In the genomic region with DNA sequence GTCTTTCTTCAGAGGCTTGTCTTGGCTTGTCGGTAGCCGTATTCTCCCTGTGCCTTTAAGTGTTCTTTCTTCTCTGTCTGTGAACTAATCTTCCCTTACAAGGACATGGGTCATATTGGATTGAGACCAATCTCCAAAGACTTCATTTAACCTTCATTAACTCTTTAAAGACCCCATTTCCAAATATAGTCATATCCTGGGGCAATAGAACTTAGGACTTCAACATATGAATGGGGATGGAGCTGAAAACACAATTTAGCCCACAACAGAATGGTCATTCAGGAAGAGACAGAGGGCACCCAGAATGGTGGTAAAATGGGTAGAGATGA, we compare ENCODE assay signal across 1 cellular context.
TF ChIP-seq lines count a peak whose summit lies in the region.

No MANE protein-coding gene starts in this region.

TF ChIP-seq in GM12878, 131 proteins besides CTCF, POLR2A, EP300 and RAD21 (continued from another document):
- TF ChIP-seq KAT2A (conservative IDR thresholded peaks at IDR 0.05; ENCODE audit: control insufficient read depth, low read depth, low read length) (no peak), ZNF207 (IDR thresholded peaks at IDR 0.05; ENCODE audit: borderline replicate concordance) (no peak), MYB (IDR thresholded peaks at IDR 0.05; ENCODE audit: borderline replicate concordance, low read depth, low read length) (no peak), SRF (IDR thresholded peaks at IDR 0.05; ENCODE audit: low read depth in 2 of 2, low read length in 2 of 2) (peak in 1 of 2 experiments; percentile 29; a peak in 1 of 4 replicates), CREM (IDR thresholded peaks at IDR 0.05; ENCODE audit: low read depth) (no peak)
